3 cellular contexts compared by ENCODE assay signal in genomic region chr19:49209502-49209901, GRCh38. TPM values are rescaled to one million over a fixed set of nuclear protein-coding genes. Genes with fewer than 3 reads are reported as not detected.
"Had no signal": no experiment of that assay in that cellular context is flagged by ENCODE, and none has a peak within 500 bp of the region (broad histone marks: within the 10 kb centered on the region; RNA-seq: fewer than 3 reads in every experiment).

No MANE protein-coding gene starts in this region.

RNA-seq across cellular contexts. Expression of gene HRC, which starts 54.3 kb away (rescaled TPM):
- total RNA-seq: M059J, PC-3, SK-MEL-5 had no signal
